In the genomic region with DNA sequence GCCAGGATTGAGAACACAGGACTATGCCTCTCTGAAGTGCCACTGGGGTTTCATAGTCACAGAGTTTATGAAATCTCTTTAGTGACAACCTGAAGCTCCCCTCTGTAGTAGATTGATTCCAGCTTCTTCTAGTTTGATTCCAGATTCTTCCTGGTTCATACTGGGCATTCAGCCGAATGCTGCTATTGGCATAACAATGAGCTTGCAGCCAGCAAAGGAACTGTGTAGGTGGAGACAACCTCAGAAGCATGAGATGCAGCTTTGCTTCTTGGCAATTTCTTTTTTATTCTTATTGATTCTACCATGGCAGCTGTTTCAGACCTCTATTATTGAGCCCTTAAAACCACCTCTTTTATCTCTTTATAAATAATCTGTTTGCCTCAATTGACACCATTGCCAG, we compare ENCODE assay signal across 30 cellular contexts. TPM values are rescaled to one million over a fixed set of nuclear protein-coding genes. Genes with fewer than 3 reads are reported as not detected.
"Had no signal": no experiment of that assay in that cellular context is flagged by ENCODE, and none has a peak within 500 bp of the region (broad histone marks: within the 10 kb centered on the region; RNA-seq: fewer than 3 reads in every experiment).

No MANE protein-coding gene starts in this region.

- DNase-seq: hippocampal formation; kidney glomerular epithelial cell; left cardiac atrium; left lung; lower lobe of right lung; mesendoderm; naive B cell; natural killer cell; nephron progenitor cell; occipital lobe; psoas muscle; right lobe of liver; stimulated activated CD4-positive, alpha-beta T cell treated with anti-CD3 and anti-CD28 coated beads, Interleukin-1b, Interleukin-23, amount 100 ng/mL, for 48 hours; stimulated activated CD4-positive, alpha-beta T cell treated with anti-CD3 and anti-CD28 coated beads, Interleukin-2, amount 100 ng/mL, for 48 hours; stimulated activated CD4-positive, alpha-beta T cell treated with anti-CD3 and anti-CD28 coated beads, Interleukin-4, amount 100 ng/mL, for 4 hours; stimulated activated CD8-positive, alpha-beta memory T cell treated with anti-CD3 and anti-CD28 coated beads, Interleukin-4, amount 100 ng/mL, for 48 hours; stimulated activated naive CD4-positive, alpha-beta T cell treated with Interleukin-2 at 50 U/mL for 16 hours; stimulated activated naive CD8-positive, alpha-beta T cell treated with anti-CD3 and anti-CD28 coated beads, Interleukin-15, amount 100 ng/mL, for 72 hours; substantia nigra had no signal

- H3K27me3 Mint-ChIP-seq: naive B cell; stimulated activated memory B cell treated with anti-CD40 and anti-IgM and Interleukin-4, amounts not matched to agents 10 μg/mL and 1 μg/mL and 100 μg/mL, for 72 hours; stimulated activated naive CD8-positive, alpha-beta T cell treated with anti-CD3 and anti-CD28 coated beads, Interleukin-15, amount 100 ng/mL, for 72 hours had no signal

- H2AFZ ChIP-seq: neural progenitor cell, parathyroid adenoma had no signal

- H3K27ac ChIP-seq: left lung, lower lobe of right lung, neural progenitor cell, neutrophil, parathyroid adenoma, psoas muscle, right atrium auricular region, right lobe of liver, tibial nerve, vagina had no signal

- H3K79me2 ChIP-seq: parathyroid adenoma had no signal

- H3K9me3 Mint-ChIP-seq: mesothelial cell of epicardium; nephron progenitor cell; neural progenitor cell; stimulated activated memory B cell treated with anti-CD40 and anti-IgM and Interleukin-4, amounts not matched to agents 10 μg/mL and 1 μg/mL and 100 μg/mL, for 72 hours; stimulated activated naive CD8-positive, alpha-beta T cell treated with anti-CD3 and anti-CD28 coated beads, Interleukin-15, amount 100 ng/mL, for 72 hours; type B pancreatic cell had no signal

- H3K4me3 Mint-ChIP-seq: mesothelial cell of epicardium; naive B cell; natural killer cell; nephron progenitor cell; neural progenitor cell; stimulated activated memory B cell treated with anti-CD40 and anti-IgM and Interleukin-4, amounts not matched to agents 10 μg/mL and 1 μg/mL and 100 μg/mL, for 72 hours; stimulated activated naive CD8-positive, alpha-beta T cell treated with anti-CD3 and anti-CD28 coated beads, Interleukin-15, amount 100 ng/mL, for 72 hours; type B pancreatic cell had no signal

- H3K4me3 ChIP-seq: left lung, lower lobe of right lung, neural progenitor cell, psoas muscle, right atrium auricular region, right lobe of liver, smooth muscle cell, tibial nerve, vagina had no signal

- ATAC-seq: left cardiac atrium; left lung; lower lobe of right lung; natural killer cell; psoas muscle; right lobe of liver; stimulated activated memory B cell treated with anti-CD40 and anti-IgM and Interleukin-4, amounts not matched to agents 10 μg/mL and 1 μg/mL and 100 μg/mL, for 72 hours; stimulated activated naive CD8-positive, alpha-beta T cell treated with anti-CD3 and anti-CD28 coated beads, Interleukin-15, amount 100 ng/mL, for 72 hours had no signal

- H3K9me3 ChIP-seq: left lung, lower lobe of right lung, neutrophil, psoas muscle, right atrium auricular region, right lobe of liver, tibial nerve, vagina had no signal

- H3K27me3 ChIP-seq: neural progenitor cell, neutrophil, right atrium auricular region, tibial nerve, vagina had no signal

- H3K36me3 Mint-ChIP-seq: mesothelial cell of epicardium; naive B cell; natural killer cell; neural progenitor cell; stimulated activated memory B cell treated with anti-CD40 and anti-IgM and Interleukin-4, amounts not matched to agents 10 μg/mL and 1 μg/mL and 100 μg/mL, for 72 hours; type B pancreatic cell had no signal

- H3K4me1 Mint-ChIP-seq: mesothelial cell of epicardium; naive B cell; natural killer cell; nephron progenitor cell; stimulated activated memory B cell treated with anti-CD40 and anti-IgM and Interleukin-4, amounts not matched to agents 10 μg/mL and 1 μg/mL and 100 μg/mL, for 72 hours; stimulated activated naive CD8-positive, alpha-beta T cell treated with anti-CD3 and anti-CD28 coated beads, Interleukin-15, amount 100 ng/mL, for 72 hours had no signal

- H3K4me1 ChIP-seq: left lung, lower lobe of right lung, parathyroid adenoma, psoas muscle, right atrium auricular region, right lobe of liver, tibial nerve, vagina had no signal

- H3K9ac ChIP-seq: neural progenitor cell, parathyroid adenoma had no signal

- H3K36me3 ChIP-seq: left lung, lower lobe of right lung, neural progenitor cell, neutrophil, right atrium auricular region, right lobe of liver, tibial nerve, vagina had no signal

- H3K4me2 ChIP-seq: neural progenitor cell, smooth muscle cell had no signal

- H3K27ac Mint-ChIP-seq: mesothelial cell of epicardium; naive B cell; natural killer cell; nephron progenitor cell; neural progenitor cell; stimulated activated memory B cell treated with anti-CD40 and anti-IgM and Interleukin-4, amounts not matched to agents 10 μg/mL and 1 μg/mL and 100 μg/mL, for 72 hours; stimulated activated naive CD8-positive, alpha-beta T cell treated with anti-CD3 and anti-CD28 coated beads, Interleukin-15, amount 100 ng/mL, for 72 hours; type B pancreatic cell had no signal

RNA-seq across cellular contexts. Expression of gene ANO4, which starts 15.4 kb away (rescaled TPM):
- total RNA-seq: mononuclear cell, natural killer cell had no signal
